Comparison of ENCODE assay signal across 9 cellular contexts in genomic region chr3:99805160-99805559, GRCh38.
"Had no signal": no experiment of that assay in that cellular context is flagged by ENCODE, and none has a peak within 500 bp of the region (broad histone marks: within the 10 kb centered on the region; RNA-seq: fewer than 3 reads in every experiment).

No MANE protein-coding gene starts in this region.

- H2AFZ ChIP-seq: GM23248 had no signal

- H3K4me3 ChIP-seq: GM23248, HAP-1 had no signal

- H3K36me3 ChIP-seq: HAP-1 had no signal

- H3K4me1 ChIP-seq: HAP-1 had no signal

- H3K9ac ChIP-seq: GM23248 had no signal

- H3K27ac ChIP-seq: GM23248 had no signal

- FAIRE-seq: HTR-8/SVneo had no signal

- ATAC-seq: HCT116 had no signal

- DNase-seq: GM23248, GOT3, H7, HFFc6, Kasumi-1, KG1 had no signal
